ENCODE assay signal across 1 cellular context in the genomic region with DNA sequence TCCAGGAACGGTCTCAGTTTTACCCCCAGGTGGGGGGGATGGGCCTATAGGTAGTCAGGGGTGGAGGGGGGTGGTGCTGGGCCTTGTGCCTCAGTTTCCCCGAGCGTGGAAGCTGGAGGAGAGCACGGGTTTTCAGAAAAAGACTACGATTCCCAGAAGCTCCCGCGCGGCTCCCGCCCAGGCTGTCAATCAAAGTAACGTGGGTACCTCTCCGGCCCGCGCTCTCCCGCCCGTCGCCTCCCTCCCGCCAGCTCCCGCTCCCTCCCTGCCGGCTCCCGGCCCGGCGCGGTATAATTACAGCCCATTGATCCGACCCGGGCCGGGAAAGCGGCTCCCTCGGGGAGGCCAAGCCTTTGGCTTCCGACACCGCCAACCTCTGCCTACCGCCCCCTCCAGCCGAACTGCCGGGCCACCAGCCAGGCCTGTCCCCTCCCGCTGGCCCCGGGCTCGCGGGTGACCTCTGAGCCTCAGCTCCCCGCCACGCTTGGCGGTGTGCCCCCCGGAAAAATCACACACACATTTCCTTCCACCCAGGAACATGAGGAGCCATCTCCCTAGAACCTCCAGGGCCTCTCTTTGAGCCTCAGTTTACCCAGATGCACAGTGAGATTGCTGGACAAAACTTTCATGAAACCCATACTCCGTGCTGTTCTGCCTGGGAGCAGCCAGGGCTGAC.
TF ChIP-seq lines count a peak whose summit lies in the region.

No MANE protein-coding gene starts in this region.

TF ChIP-seq in HepG2, 621 proteins besides CTCF, POLR2A, EP300 and RAD21 (continued from another document and continues in another):
- TF ChIP-seq, protein P1, sequence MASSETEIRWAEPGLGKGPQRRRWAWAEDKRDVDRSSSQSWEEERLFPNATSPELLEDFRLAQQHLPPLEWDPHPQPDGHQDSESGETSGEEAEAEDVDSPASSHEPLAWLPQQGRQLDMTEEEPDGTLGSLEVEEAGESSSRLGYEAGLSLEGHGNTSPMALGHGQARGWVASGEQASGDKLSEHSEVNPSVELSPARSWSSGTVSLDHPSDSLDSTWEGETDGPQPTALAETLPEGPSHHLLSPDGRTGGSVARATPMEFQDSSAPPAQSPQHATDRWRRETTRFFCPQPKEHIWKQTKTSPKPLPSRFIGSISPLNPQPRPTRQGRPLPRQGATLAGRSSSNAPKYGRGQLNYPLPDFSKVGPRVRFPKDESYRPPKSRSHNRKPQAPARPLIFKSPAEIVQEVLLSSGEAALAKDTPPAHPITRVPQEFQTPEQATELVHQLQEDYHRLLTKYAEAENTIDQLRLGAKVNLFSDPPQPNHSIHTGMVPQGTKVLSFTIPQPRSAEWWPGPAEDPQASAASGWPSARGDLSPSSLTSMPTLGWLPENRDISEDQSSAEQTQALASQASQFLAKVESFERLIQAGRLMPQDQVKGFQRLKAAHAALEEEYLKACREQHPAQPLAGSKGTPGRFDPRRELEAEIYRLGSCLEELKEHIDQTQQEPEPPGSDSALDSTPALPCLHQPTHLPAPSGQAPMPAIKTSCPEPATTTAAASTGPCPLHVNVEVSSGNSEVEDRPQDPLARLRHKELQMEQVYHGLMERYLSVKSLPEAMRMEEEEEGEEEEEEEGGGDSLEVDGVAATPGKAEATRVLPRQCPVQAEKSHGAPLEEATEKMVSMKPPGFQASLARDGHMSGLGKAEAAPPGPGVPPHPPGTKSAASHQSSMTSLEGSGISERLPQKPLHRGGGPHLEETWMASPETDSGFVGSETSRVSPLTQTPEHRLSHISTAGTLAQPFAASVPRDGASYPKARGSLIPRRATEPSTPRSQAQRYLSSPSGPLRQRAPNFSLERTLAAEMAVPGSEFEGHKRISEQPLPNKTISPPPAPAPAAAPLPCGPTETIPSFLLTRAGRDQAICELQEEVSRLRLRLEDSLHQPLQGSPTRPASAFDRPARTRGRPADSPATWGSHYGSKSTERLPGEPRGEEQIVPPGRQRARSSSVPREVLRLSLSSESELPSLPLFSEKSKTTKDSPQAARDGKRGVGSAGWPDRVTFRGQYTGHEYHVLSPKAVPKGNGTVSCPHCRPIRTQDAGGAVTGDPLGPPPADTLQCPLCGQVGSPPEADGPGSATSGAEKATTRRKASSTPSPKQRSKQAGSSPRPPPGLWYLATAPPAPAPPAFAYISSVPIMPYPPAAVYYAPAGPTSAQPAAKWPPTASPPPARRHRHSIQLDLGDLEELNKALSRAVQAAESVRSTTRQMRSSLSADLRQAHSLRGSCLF (CRISPR knock-in tag; IDR thresholded peaks at IDR 0.05; ENCODE audit: borderline replicate concordance) = no peak
- TF ChIP-seq ZNF777 (CRISPR knock-in tag; IDR thresholded peaks at IDR 0.05) (peak; percentile 87), ZFAT (CRISPR knock-in tag; conservative IDR thresholded peaks at IDR 0.05) (no peak), NFKBIZ (CRISPR knock-in tag; IDR thresholded peaks at IDR 0.05) (no peak), ZNF781 (CRISPR knock-in tag; IDR thresholded peaks at IDR 0.05; ENCODE audit: borderline replicate concordance, not compliant biosample characterization) (no peak), AGO2 (optimal IDR thresholded peaks at IDR 0.05; ENCODE audit: low read depth, low read length) (no peak), KLF15 (CRISPR knock-in tag; IDR thresholded peaks at IDR 0.05; ENCODE audit: borderline replicate concordance) (no peak), MIXL1 (CRISPR knock-in tag; IDR thresholded peaks at IDR 0.05) (peak; percentile 72; the same call in 1 of the 2 replicates), ASH2L (IDR thresholded peaks at IDR 0.05; ENCODE audit: insufficient read length, low read depth, low read length) (peak; percentile 1), ZMYM3 (CRISPR knock-in tag; IDR thresholded peaks at IDR 0.05) (0 out of 2 replicates have a peak, but pooled peaks have one; percentile 41), SSRP1 (CRISPR knock-in tag; IDR thresholded peaks at IDR 0.05) (no peak), ZNF101 (CRISPR knock-in tag; IDR thresholded peaks at IDR 0.05; ENCODE audit: borderline replicate concordance, low read depth) (no peak), HOXA3 (CRISPR knock-in tag; IDR thresholded peaks at IDR 0.05) (peak; percentile 62), CHD2 (IDR thresholded peaks at IDR 0.05; ENCODE audit: low read depth, low read length) (no peak), ZNF720 (CRISPR knock-in tag; IDR thresholded peaks at IDR 0.05) (no peak), ZNF354B (CRISPR knock-in tag; IDR thresholded peaks at IDR 0.05) (no peak), SALL2 (CRISPR knock-in tag; IDR thresholded peaks at IDR 0.05) (0 out of 2 replicates have a peak, but pooled peaks have one; percentile 53), MYC (CRISPR knock-in tag; IDR thresholded peaks at IDR 0.05; ENCODE audit: borderline replicate concordance) (no peak; the same call in 1 of the 2 replicates), SMAD3 (CRISPR knock-in tag; IDR thresholded peaks at IDR 0.05) (peak; percentile 69; the same call in 1 of the 2 replicates), ZNF670 (CRISPR knock-in tag; IDR thresholded peaks at IDR 0.05; ENCODE audit: borderline replicate concordance) (peak; percentile 98), NAIF1 (CRISPR knock-in tag; IDR thresholded peaks at IDR 0.05; ENCODE audit: borderline replicate concordance) (0 out of 2 replicates have a peak, but pooled peaks have one; percentile 17), IRX3 (CRISPR knock-in tag; IDR thresholded peaks at IDR 0.05; ENCODE audit: borderline replicate concordance, low read depth) (no peak), ZNF616 (CRISPR knock-in tag; IDR thresholded peaks at IDR 0.05; ENCODE audit: low read depth) (no peak), CHCHD3 (CRISPR knock-in tag; IDR thresholded peaks at IDR 0.05) (no peak), MAFG (CRISPR knock-in tag; IDR thresholded peaks at IDR 0.05) (no peak), SYNCRIP (IDR thresholded peaks at IDR 0.05; ENCODE audit: insufficient read depth, low read depth, low read length) (no peak), ZNF33B (CRISPR knock-in tag; IDR thresholded peaks at IDR 0.05) (no peak), RBAK (CRISPR knock-in tag; IDR thresholded peaks at IDR 0.05) (no peak), ZNF644 (CRISPR knock-in tag; IDR thresholded peaks at IDR 0.05; ENCODE audit: low read depth) (no peak), NCOA5 (CRISPR knock-in tag; IDR thresholded peaks at IDR 0.05) (no peak), ZNF460 (CRISPR knock-in tag; IDR thresholded peaks at IDR 0.05; ENCODE audit: borderline replicate concordance) (peak; percentile 79), PITX1 (CRISPR knock-in tag; IDR thresholded peaks at IDR 0.05) (no peak; the same call in 1 of the 2 replicates), ZNF577 (CRISPR knock-in tag; IDR thresholded peaks at IDR 0.05; ENCODE audit: borderline replicate concordance, low read depth) (no peak), CBX1 (IDR thresholded peaks at IDR 0.05; ENCODE audit: low read depth) (no peak), ZNF773 (CRISPR knock-in tag; IDR thresholded peaks at IDR 0.05; ENCODE audit: borderline replicate concordance) (0 out of 2 replicates have a peak, but pooled peaks have one; percentile 26), ZBTB3 (CRISPR knock-in tag; IDR thresholded peaks at IDR 0.05; ENCODE audit: borderline replicate concordance, low read depth) (no peak), ZFP90 (CRISPR knock-in tag; IDR thresholded peaks at IDR 0.05; ENCODE audit: borderline replicate concordance) (peak; percentile 88; the same call in 1 of the 2 replicates), ZNF264 (CRISPR knock-in tag; IDR thresholded peaks at IDR 0.05) (peak; percentile 36; the same call in 1 of the 2 replicates)
- TF ChIP-seq, protein P2, sequence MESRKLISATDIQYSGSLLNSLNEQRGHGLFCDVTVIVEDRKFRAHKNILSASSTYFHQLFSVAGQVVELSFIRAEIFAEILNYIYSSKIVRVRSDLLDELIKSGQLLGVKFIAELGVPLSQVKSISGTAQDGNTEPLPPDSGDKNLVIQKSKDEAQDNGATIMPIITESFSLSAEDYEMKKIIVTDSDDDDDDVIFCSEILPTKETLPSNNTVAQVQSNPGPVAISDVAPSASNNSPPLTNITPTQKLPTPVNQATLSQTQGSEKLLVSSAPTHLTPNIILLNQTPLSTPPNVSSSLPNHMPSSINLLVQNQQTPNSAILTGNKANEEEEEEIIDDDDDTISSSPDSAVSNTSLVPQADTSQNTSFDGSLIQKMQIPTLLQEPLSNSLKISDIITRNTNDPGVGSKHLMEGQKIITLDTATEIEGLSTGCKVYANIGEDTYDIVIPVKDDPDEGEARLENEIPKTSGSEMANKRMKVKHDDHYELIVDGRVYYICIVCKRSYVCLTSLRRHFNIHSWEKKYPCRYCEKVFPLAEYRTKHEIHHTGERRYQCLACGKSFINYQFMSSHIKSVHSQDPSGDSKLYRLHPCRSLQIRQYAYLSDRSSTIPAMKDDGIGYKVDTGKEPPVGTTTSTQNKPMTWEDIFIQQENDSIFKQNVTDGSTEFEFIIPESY (CRISPR knock-in tag; IDR thresholded peaks at IDR 0.05) = peak; percentile 45
- TF ChIP-seq, protein P3, sequence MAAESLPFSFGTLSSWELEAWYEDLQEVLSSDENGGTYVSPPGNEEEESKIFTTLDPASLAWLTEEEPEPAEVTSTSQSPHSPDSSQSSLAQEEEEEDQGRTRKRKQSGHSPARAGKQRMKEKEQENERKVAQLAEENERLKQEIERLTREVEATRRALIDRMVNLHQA (CRISPR knock-in tag; IDR thresholded peaks at IDR 0.05) = no peak
- TF ChIP-seq, protein P4, sequence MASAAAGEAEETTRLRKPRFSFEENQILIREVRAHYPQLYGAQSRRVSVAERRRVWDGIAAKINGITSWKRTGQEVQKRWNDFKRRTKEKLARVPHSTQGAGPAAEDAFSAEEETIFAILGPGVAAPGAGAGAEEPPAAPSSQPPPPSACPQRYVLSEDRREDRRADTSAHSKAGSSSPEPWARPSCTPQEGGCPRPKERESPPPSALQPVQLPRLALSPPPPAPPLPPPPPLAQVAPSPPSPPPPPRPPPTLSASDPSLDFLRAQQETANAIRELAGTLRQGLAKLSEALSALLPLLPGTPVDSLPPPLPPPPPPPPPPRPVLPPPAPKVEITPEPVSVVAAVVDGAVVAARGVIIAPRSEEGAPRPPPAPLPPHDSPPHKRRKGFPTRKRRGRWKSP (CRISPR knock-in tag; IDR thresholded peaks at IDR 0.05) = peak; percentile 41; the same call in 1 of the 2 replicates
- TF ChIP-seq, protein P5, sequence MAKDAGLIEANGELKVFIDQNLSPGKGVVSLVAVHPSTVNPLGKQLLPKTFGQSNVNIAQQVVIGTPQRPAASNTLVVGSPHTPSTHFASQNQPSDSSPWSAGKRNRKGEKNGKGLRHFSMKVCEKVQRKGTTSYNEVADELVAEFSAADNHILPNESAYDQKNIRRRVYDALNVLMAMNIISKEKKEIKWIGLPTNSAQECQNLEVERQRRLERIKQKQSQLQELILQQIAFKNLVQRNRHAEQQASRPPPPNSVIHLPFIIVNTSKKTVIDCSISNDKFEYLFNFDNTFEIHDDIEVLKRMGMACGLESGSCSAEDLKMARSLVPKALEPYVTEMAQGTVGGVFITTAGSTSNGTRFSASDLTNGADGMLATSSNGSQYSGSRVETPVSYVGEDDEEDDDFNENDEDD (CRISPR knock-in tag; IDR thresholded peaks at IDR 0.05; ENCODE audit: borderline replicate concordance) = peak; percentile 79; the same call in 1 of the 2 replicates
- TF ChIP-seq, protein P6, sequence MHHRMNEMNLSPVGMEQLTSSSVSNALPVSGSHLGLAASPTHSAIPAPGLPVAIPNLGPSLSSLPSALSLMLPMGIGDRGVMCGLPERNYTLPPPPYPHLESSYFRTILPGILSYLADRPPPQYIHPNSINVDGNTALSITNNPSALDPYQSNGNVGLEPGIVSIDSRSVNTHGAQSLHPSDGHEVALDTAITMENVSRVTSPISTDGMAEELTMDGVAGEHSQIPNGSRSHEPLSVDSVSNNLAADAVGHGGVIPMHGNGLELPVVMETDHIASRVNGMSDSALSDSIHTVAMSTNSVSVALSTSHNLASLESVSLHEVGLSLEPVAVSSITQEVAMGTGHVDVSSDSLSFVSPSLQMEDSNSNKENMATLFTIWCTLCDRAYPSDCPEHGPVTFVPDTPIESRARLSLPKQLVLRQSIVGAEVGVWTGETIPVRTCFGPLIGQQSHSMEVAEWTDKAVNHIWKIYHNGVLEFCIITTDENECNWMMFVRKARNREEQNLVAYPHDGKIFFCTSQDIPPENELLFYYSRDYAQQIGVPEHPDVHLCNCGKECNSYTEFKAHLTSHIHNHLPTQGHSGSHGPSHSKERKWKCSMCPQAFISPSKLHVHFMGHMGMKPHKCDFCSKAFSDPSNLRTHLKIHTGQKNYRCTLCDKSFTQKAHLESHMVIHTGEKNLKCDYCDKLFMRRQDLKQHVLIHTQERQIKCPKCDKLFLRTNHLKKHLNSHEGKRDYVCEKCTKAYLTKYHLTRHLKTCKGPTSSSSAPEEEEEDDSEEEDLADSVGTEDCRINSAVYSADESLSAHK (CRISPR knock-in tag; IDR thresholded peaks at IDR 0.05; ENCODE audit: borderline replicate concordance) = no peak
- TF ChIP-seq, protein P7, sequence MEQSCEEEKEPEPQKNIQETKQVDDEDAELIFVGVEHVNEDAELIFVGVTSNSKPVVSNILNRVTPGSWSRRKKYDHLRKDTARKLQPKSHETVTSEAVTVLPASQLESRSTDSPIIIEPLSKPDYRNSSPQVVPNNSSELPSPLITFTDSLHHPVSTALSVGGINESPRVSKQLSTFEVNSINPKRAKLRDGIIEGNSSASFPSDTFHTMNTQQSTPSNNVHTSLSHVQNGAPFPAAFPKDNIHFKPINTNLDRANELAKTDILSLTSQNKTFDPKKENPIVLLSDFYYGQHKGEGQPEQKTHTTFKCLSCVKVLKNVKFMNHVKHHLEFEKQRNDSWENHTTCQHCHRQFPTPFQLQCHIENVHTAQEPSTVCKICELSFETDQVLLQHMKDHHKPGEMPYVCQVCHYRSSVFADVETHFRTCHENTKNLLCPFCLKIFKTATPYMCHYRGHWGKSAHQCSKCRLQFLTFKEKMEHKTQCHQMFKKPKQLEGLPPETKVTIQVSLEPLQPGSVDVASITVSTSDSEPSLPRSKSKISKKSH (CRISPR knock-in tag; IDR thresholded peaks at IDR 0.05; ENCODE audit: borderline replicate concordance) = no peak
- TF ChIP-seq, protein P8, sequence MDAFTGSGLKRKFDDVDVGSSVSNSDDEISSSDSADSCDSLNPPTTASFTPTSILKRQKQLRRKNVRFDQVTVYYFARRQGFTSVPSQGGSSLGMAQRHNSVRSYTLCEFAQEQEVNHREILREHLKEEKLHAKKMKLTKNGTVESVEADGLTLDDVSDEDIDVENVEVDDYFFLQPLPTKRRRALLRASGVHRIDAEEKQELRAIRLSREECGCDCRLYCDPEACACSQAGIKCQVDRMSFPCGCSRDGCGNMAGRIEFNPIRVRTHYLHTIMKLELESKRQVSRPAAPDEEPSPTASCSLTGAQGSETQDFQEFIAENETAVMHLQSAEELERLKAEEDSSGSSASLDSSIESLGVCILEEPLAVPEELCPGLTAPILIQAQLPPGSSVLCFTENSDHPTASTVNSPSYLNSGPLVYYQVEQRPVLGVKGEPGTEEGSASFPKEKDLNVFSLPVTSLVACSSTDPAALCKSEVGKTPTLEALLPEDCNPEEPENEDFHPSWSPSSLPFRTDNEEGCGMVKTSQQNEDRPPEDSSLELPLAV (CRISPR knock-in tag; conservative IDR thresholded peaks at IDR 0.05; ENCODE audit: low read depth) = no peak
- TF ChIP-seq, protein P9, sequence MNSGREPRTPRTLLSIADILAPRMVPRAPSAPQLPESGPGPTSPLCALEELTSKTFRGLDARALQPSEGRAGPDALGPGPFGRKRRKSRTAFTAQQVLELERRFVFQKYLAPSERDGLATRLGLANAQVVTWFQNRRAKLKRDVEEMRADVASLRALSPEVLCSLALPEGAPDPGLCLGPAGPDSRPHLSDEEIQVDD (CRISPR knock-in tag; IDR thresholded peaks at IDR 0.05; ENCODE audit: borderline replicate concordance) = no peak
